Comparison of ENCODE assay signal across 2 cellular contexts in the genomic region with DNA sequence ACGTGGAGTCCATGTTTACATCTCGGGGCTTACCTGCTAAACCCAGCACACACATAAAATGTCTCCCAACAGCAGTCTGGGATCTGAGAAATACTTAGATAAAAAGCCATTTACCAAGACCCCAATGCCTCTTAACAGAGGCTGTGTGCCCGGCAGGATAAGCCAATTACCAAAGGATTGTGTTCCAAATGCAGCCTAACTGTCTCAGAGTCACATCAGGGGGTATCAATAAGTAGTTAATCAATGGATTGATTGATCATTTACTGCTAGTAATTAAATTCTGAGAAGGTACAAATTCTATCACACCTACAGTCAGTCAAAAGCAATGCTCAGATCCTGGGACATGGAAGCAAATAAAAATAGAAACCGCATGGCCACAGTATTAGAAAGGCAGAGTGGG.
TF ChIP-seq lines count a peak whose summit lies in the region.

No MANE protein-coding gene starts in this region.

TF ChIP-seq in WTC11, 78 proteins besides CTCF, POLR2A, EP300 and RAD21:
- TF ChIP-seq ZNF219 (CRISPR knock-in tag; IDR thresholded peaks at IDR 0.05; ENCODE audit: borderline replicate concordance) (no peak), ZNF416 (CRISPR knock-in tag; IDR thresholded peaks at IDR 0.05) (no peak), NFE2L1 (CRISPR knock-in tag; IDR thresholded peaks at IDR 0.05) (no peak), FOXP1 (CRISPR knock-in tag; IDR thresholded peaks at IDR 0.05; ENCODE audit: borderline replicate concordance) (no peak), HMGA2 (CRISPR knock-in tag; IDR thresholded peaks at IDR 0.05) (no peak), ZBTB21 (CRISPR knock-in tag; IDR thresholded peaks at IDR 0.05; ENCODE audit: borderline replicate concordance) (no peak), ZNF317 (CRISPR knock-in tag; IDR thresholded peaks at IDR 0.05; ENCODE audit: borderline replicate concordance, low read depth) (no peak)
- TF ChIP-seq, protein P1, sequence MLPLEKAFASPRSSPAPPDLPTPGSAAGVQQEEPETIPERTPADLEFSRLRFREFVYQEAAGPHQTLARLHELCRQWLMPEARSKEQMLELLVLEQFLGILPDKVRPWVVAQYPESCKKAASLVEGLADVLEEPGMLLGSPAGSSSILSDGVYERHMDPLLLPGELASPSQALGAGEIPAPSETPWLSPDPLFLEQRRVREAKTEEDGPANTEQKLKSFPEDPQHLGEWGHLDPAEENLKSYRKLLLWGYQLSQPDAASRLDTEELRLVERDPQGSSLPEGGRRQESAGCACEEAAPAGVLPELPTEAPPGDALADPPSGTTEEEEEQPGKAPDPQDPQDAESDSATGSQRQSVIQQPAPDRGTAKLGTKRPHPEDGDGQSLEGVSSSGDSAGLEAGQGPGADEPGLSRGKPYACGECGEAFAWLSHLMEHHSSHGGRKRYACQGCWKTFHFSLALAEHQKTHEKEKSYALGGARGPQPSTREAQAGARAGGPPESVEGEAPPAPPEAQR (CRISPR knock-in tag; IDR thresholded peaks at IDR 0.05): no peak

TF ChIP-seq in H1, 55 proteins besides CTCF, POLR2A, EP300 and RAD21:
- TF ChIP-seq CTBP2 (IDR thresholded peaks at IDR 0.05; ENCODE audit: borderline replicate concordance, insufficient read depth, insufficient read length, low read length): no peak
- no peak for TF ChIP-seq SUZ12 (IDR thresholded peaks at IDR 0.05; ENCODE audit: low read length)
- TF ChIP-seq SRF (IDR thresholded peaks at IDR 0.05; ENCODE audit: low read depth, low read length): no peak
- no peak for TF ChIP-seq SP4 (IDR thresholded peaks at IDR 0.05; ENCODE audit: low read length)
- TF ChIP-seq NANOG (IDR thresholded peaks at IDR 0.05; ENCODE audit: insufficient read depth, low read depth, low read length, poor library complexity, severe bottlenecking): no peak
